In the genomic region with DNA sequence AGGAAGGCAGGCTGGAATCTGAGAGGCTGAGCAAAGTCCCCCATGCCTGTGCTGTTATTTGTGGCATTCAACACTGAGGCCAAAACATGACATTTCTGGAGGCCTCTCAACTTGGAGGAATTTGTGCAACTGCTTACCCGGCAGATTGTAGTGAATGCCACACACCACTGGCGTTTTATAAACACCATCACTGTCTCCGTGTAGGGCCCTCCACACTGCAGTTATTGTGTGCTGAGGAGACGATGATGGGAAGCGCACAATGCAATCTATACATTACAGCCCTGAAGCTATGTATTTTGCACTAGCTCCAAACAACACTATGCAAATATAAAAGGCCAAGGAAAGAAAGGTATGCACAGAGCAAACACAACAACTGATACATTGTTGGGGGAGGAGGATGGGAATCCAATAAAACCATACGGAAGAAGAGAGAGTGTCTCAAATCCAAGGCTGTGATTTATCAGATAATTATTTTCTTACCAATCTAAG, we compare ENCODE assay signal across 9 cellular contexts.
DNase-seq lines count a peak whose midpoint lies in the region; ATAC-seq and TF ChIP-seq lines count a peak whose summit lies in the region.
"Had no signal": no experiment of that assay in that cellular context is flagged by ENCODE, and none has a peak within 500 bp of the region (broad histone marks: within the 10 kb centered on the region; RNA-seq: fewer than 3 reads in every experiment).

No MANE protein-coding gene starts in this region.

- no TSS peak for BruUV-seq in Panc1 (replicated peaks; lab: Mats Ljungman, UMichigan)

- no peak for TF ChIP-seq CTCF in Panc1 (IDR thresholded peaks at IDR 0.05)
- TF ChIP-seq CTCF in GM10266 (IDR thresholded peaks at IDR 0.05; ENCODE audit: control insufficient read depth, insufficient read depth, low read depth, missing control alignments): no peak

- in situ Hi-C loops in Panc1 (cut with HindIII; ENCODE audit: low pct_unique_long_range_greater_than_20kb, low sequenced_read_pairs): no loop called here

- H3K36me3 ChIP-seq in Panc1 (ENCODE audit: control insufficient read depth, insufficient read depth, low read length): no peaks in the 10 kb centered on the region

- ATAC-seq in Panc1 (peak; percentile 96), HG03139 (IDR thresholded peaks at IDR 0.05; ENCODE audit: unreplicated experiment) (no peak)

- CTCF ChIA-PET in Panc1 (lab: Charles Lee): interaction anchor here (0.6 kb wide), 1 partner anchor 96 kb away, joined by 11 read pairs; no protein-coding TSS in a partner anchor

- H3K27me3 ChIP-seq in Panc1 (ENCODE audit: control insufficient read depth, insufficient read depth, low read length): no peaks in the 10 kb centered on the region

- H3K4me3 ChIP-seq in Panc1 (ENCODE audit: low read depth in 2 of 2, low read length in 2 of 2): peak overlapping the region in 1 of 2 experiments; percentile 44; a peak in 2 of 4 replicates

- no peaks in the 10 kb centered on the region for H3K9me3 ChIP-seq in Panc1 (ENCODE audit: control insufficient read depth, insufficient read depth, low read depth, low read length)

- H3K4me1 ChIP-seq in Panc1 (ENCODE audit: control insufficient read depth, insufficient read depth, low read length): peaks cover 74% of the 10 kb centered on the region

- peak overlapping the region; percentile 94 for H3K27ac ChIP-seq in Panc1 (ENCODE audit: low read length)

- POLR2A ChIA-PET in Panc1 (lab: Charles Lee): no interaction called here

- intact Hi-C loops in Panc1 (cut with micrococcal nuclease; ENCODE audit: unreplicated experiment): loop anchor here (10.0 kb wide), 1 partner anchor 131 kb away; a partner anchor contains a TSS

- DNase-seq in Ammon's horn (ENCODE audit: low spot score): peak; percentile 71
- peak; percentile 15 for DNase-seq in Panc1 (ENCODE audit: low read depth, low spot score)
- peak; percentile 97 for DNase-seq in foreskin melanocyte
- DNase-seq in occipital lobe (lab: John Stamatoyannopoulos, UW): peak; percentile 19
- no peak for DNase-seq in GM10266 (ENCODE audit: extremely low spot score)
- no peak for DNase-seq in mesenteric fat pad (ENCODE audit: low spot score)
- no peak for DNase-seq in GOT3 (lab: John Stamatoyannopoulos, UW)
- DNase-seq: effector CD8-positive, alpha-beta T cell had no signal

Comparison
In these comparisons a context has a peak if more than half of its experiments do, and no peak if none do; other contexts are left out.
1. DNase-seq: peak in Ammon's horn (single experiment), Panc1 (single experiment), foreskin melanocyte (single experiment) and occipital lobe (single experiment); none in GM10266 (single experiment), mesenteric fat pad (single experiment) and GOT3 (single experiment).